Comparison of ENCODE assay signal across 24 cellular contexts in the genomic region with DNA sequence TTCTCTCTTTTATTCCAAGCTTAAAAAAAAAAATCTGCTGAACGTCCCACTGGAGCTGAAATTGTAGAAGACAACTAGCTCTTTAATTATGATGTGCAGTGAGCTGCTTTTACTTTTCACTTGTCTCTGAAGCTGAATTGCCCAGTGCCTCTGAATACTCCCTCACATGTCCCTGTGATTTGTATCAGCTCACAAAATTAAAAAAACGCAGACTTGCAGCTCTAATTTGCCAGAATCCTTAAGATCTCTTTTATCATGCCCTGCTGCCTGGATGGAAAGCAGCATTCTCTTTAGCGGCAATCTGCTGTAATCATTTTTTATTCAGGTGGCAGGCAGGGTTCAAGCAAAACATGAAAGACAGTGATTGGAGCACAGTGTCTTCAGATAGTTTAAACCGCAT.
"Had no signal": no experiment of that assay in that cellular context is flagged by ENCODE, and none has a peak within 500 bp of the region (broad histone marks: within the 10 kb centered on the region; RNA-seq: fewer than 3 reads in every experiment).

No MANE protein-coding gene starts in this region.

- H3K9me3 ChIP-seq: colonic mucosa, gastrocnemius medialis had no signal

- DNase-seq: colonic mucosa; cortex of kidney; dermis blood vessel endothelial cell; dorsolateral prefrontal cortex; effector CD4-positive, alpha-beta T cell; effector CD8-positive, alpha-beta T cell; effector memory CD4-positive, alpha-beta T cell; effector memory CD8-positive, alpha-beta T cell; endodermal cell; erythroblast; esophagus squamous epithelium; foreskin fibroblast; foreskin keratinocyte; foreskin melanocyte; gastrocnemius medialis; glutamatergic neuron; head of caudate nucleus; heart left ventricle; heart right ventricle had no signal

- H3K36me3 ChIP-seq: colonic mucosa, esophagus muscularis mucosa, esophagus squamous epithelium, gastrocnemius medialis, gastroesophageal sphincter, heart left ventricle, heart right ventricle had no signal

- H3K4me3 ChIP-seq: colonic mucosa, coronary artery, dorsolateral prefrontal cortex, esophagus muscularis mucosa, esophagus squamous epithelium, gastrocnemius medialis, gastroesophageal sphincter, heart left ventricle, heart right ventricle had no signal

- H3K27ac ChIP-seq: colonic mucosa, coronary artery, dorsolateral prefrontal cortex, epithelial cell of prostate, esophagus muscularis mucosa, esophagus squamous epithelium, foreskin keratinocyte, gastrocnemius medialis, gastroesophageal sphincter, heart left ventricle, heart right ventricle had no signal

- H3K4me1 ChIP-seq: colonic mucosa, esophagus muscularis mucosa, esophagus squamous epithelium, foreskin keratinocyte, gastrocnemius medialis, gastroesophageal sphincter, heart left ventricle, heart right ventricle had no signal

- H3K27me3 ChIP-seq: colonic mucosa, dorsolateral prefrontal cortex, esophagus muscularis mucosa, esophagus squamous epithelium, foreskin keratinocyte, gastrocnemius medialis, gastroesophageal sphincter, heart right ventricle had no signal

- ATAC-seq: effector memory CD8-positive, alpha-beta T cell; esophagus mucosa; foreskin keratinocyte; gastrocnemius medialis; gastroesophageal sphincter; heart left ventricle; heart right ventricle had no signal
